Comparison of ENCODE assay signal across 14 cellular contexts in the genomic region with DNA sequence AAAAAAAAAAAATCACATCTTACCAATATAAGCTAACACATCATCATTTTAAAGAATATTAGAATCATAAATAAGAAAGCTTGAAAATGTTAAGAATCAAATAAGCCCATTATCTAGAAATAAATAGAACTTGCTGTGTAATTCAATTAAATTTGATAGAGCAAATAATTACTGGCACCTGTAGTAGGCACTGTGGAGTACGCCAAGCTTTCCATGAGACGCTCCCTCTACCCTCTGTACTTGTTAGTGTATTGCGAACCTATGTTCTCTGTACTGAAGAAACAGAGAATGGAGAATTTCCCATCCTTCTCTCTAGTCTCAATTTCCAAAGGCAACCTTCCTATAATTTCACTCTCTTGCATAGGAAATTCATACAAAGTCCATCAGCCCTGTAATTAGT.
"Had no signal": no experiment of that assay in that cellular context is flagged by ENCODE, and none has a peak within 500 bp of the region (broad histone marks: within the 10 kb centered on the region; RNA-seq: fewer than 3 reads in every experiment).

No MANE protein-coding gene starts in this region.

- H3K4me1 Mint-ChIP-seq: T-helper 17 cell had no signal

- H3K36me3 ChIP-seq: brain microvascular endothelial cell, right atrium auricular region had no signal

- H3K4me1 ChIP-seq: right atrium auricular region had no signal

- H3K9me3 Mint-ChIP-seq: activated T-cell treated with anti-CD3 and anti-CD28 coated beads, Interleukin-2, amount 50 U/mL, for 4 hours; dendritic cell treated with granulocyte-macrophage colony-stimulating factor and Interleukin-4, amounts not matched to agents 40 ng/mL and 50 ng/mL, for 4 days; mesothelial cell of epicardium had no signal

- H3K4me3 ChIP-seq: right atrium auricular region had no signal

- H3K36me3 Mint-ChIP-seq: activated naive CD8-positive, alpha-beta T cell; mesothelial cell of epicardium had no signal

- H3K27me3 ChIP-seq: brain microvascular endothelial cell, right atrium auricular region had no signal

- DNase-seq: activated CD4-positive, alpha-beta T cell treated with anti-CD3 and anti-CD28 coated beads for 1 hour; activated CD4-positive, alpha-beta T cell treated with anti-CD3 and anti-CD28 coated beads, Interleukin-2, amount 50 U/mL, for 48 hours; activated gamma-delta T cell; activated T-cell treated with anti-CD3 and anti-CD28 coated beads, Interleukin-2, amount 50 U/mL, for 4 hours; brain microvascular endothelial cell; cerebellar nuclear complex; kidney glomerular epithelial cell; posterior cingulate gyrus; small intestine; T-helper 17 cell had no signal

- H3K27ac ChIP-seq: brain microvascular endothelial cell had no signal

- ATAC-seq: activated T-cell treated with anti-CD3 and anti-CD28 coated beads, Interleukin-2, amount 50 U/mL, for 4 hours; T-helper 17 cell had no signal

- H3K9me3 ChIP-seq: right atrium auricular region had no signal

- H3K27ac Mint-ChIP-seq: activated naive CD8-positive, alpha-beta T cell; dendritic cell treated with granulocyte-macrophage colony-stimulating factor and Interleukin-4, amounts not matched to agents 40 ng/mL and 50 ng/mL, for 4 days; mesothelial cell of epicardium; T-helper 17 cell had no signal

- FAIRE-seq: small intestine had no signal

- H3K4me3 Mint-ChIP-seq: activated naive CD8-positive, alpha-beta T cell; activated T-cell treated with anti-CD3 and anti-CD28 coated beads, Interleukin-2, amount 50 U/mL, for 4 hours; dendritic cell treated with granulocyte-macrophage colony-stimulating factor and Interleukin-4, amounts not matched to agents 40 ng/mL and 50 ng/mL, for 4 days; mesothelial cell of epicardium; T-helper 17 cell had no signal
